In genomic region chr1:189149547-189150375, GRCh38 we compare ENCODE assay signal across 11 cellular contexts.
DNase-seq lines count a peak whose midpoint lies in the region; ATAC-seq, FAIRE-seq and TF ChIP-seq lines count a peak whose summit lies in the region.
"Had no signal": no experiment of that assay in that cellular context is flagged by ENCODE, and none has a peak within 500 bp of the region (broad histone marks: within the 10 kb centered on the region; RNA-seq: fewer than 3 reads in every experiment).

No MANE protein-coding gene starts in this region.

- no peak overlapping the region for H2BK5ac ChIP-seq in H1 (ENCODE audit: low read depth, low read length)

- no peaks in the 10 kb centered on the region for H3K79me2 ChIP-seq in H1 (ENCODE audit: control insufficient read depth in 1 of 2, insufficient read depth in 2 of 2, low read length in 2 of 2)

- H3K9me3 ChIP-seq in H1 (ENCODE audit: insufficient read depth in 2 of 2, low read depth in 1 of 2, low read length in 1 of 2) = no peaks in the 10 kb centered on the region
- H3K9me3 ChIP-seq in lower lobe of right lung = no peaks in the 10 kb centered on the region
- H3K9me3 ChIP-seq in BE2C = no peaks in the 10 kb centered on the region
- H3K9me3 ChIP-seq: uterus had no signal

- no peak overlapping the region; the same call in 1 of the 2 replicates for H4K8ac ChIP-seq in H1 (ENCODE audit: extremely low read depth, insufficient read depth, low read length)

- no peaks in the 10 kb centered on the region for H3K27me3 ChIP-seq in H1 (replicated peaks in 1 of 4; ENCODE audit: control insufficient read depth in 3 of 4, extremely low read depth in 1 of 4, insufficient read depth in 3 of 4, low read length in 3 of 4)
- H3K27me3 ChIP-seq in lower lobe of right lung (ENCODE audit: low read depth) = no peaks in the 10 kb centered on the region
- H3K27me3 ChIP-seq in BE2C = no peaks in the 10 kb centered on the region
- H3K27me3 ChIP-seq: uterus had no signal

- H3K4me2 ChIP-seq in H1 (ENCODE audit: insufficient read depth in 1 of 2, low read depth in 2 of 2, low read length in 2 of 2) = no peak overlapping the region
- H3K4me2 ChIP-seq: PC-9 had no signal

- H3K23me2 ChIP-seq in H1 (ENCODE audit: low read depth, low read length) = no peaks in the 10 kb centered on the region

- no peak overlapping the region for H2BK12ac ChIP-seq in H1 (ENCODE audit: low read depth, low read length)

- POLR2A ChIA-PET in H1 (lab: Charles Lee; ENCODE audit: partially characterized antibody) = no interaction called here

- CTCF ChIA-PET in H1 (lab: Charles Lee; ENCODE audit: partially characterized antibody) = interaction anchor here (1.2 to 1.3 kb wide), 2 partner anchors 15 to 30 kb away, joined by 3 read pairs; no protein-coding TSS in a partner anchor

- TF ChIP-seq CTCF in H1 (IDR thresholded peaks at IDR 0.05; ENCODE audit: control extremely low read depth in 1 of 3, insufficient read depth in 1 of 3, low read depth in 1 of 3, low read length in 3 of 3) (peak; percentile 56 to 67 (median 61)), lower lobe of right lung (IDR thresholded peaks at IDR 0.05) (no peak), BE2C (IDR thresholded peaks at IDR 0.05; ENCODE audit: low read depth, low read length) (no peak)

- no peak for TF ChIP-seq EP300 in H1 (IDR thresholded peaks at IDR 0.05; ENCODE audit: borderline replicate concordance in 1 of 2, low read depth in 2 of 2, low read length in 2 of 2)

- H3K23ac ChIP-seq in H1 (ENCODE audit: insufficient read length) = no peak overlapping the region

- ATAC-seq in lower lobe of right lung (peak; percentile 71 to 84), GM19397 (IDR thresholded peaks at IDR 0.05; ENCODE audit: unreplicated experiment) (no peak), GM18873 (IDR thresholded peaks at IDR 0.05; ENCODE audit: low FRiP score, unreplicated experiment) (no peak)
- ATAC-seq: activated T-cell treated with anti-CD3 and anti-CD28 coated beads, Interleukin-2, amount 50 U/mL, for 4 hours had no signal

- intact Hi-C loops in lower lobe of right lung (cut with DNase I) = no loop called here

- 81% methylated on average over 21 of the region's 21 CpGs; no CpG with 5 or more reads in 1 of the 2 experiments for WGBS in H1 (ENCODE audit: extremely low coverage in 1 of 2, insufficient coverage in 1 of 2, insufficient read length in 1 of 2, insufficient replicate concordance in 2 of 2, low coverage in 1 of 2, low lambda C conversion rate in 2 of 2, missing lambda C conversion rate in 1 of 2), 2 experiments

- no peak overlapping the region for H3K4me3 ChIP-seq in H1 (ENCODE audit: extremely low read depth in 1 of 4, insufficient read depth in 2 of 4, low read depth in 3 of 4, low read length in 4 of 4)
- no peak overlapping the region for H3K4me3 ChIP-seq in lower lobe of right lung
- H3K4me3 ChIP-seq in BE2C (ENCODE audit: low read depth, low read length) = no peak overlapping the region
- H3K4me3 ChIP-seq: PC-9, uterus had no signal

- no peaks in the 10 kb centered on the region for H4K20me1 ChIP-seq in H1 (replicated peaks in 1 of 2; ENCODE audit: control insufficient read depth in 1 of 2, insufficient read depth in 2 of 2, low read length in 2 of 2)

- no peak overlapping the region for H3K14ac ChIP-seq in H1 (ENCODE audit: insufficient read length)

- H3K36me3 ChIP-seq in H1 (ENCODE audit: control insufficient read depth in 2 of 4, insufficient read depth in 4 of 4, low read length in 3 of 4) (no peaks in the 10 kb centered on the region), lower lobe of right lung (no peaks in the 10 kb centered on the region), BE2C (no peaks in the 10 kb centered on the region)
- H3K36me3 ChIP-seq: uterus had no signal

- in situ Hi-C loops in Caki2 (cut with HindIII; ENCODE audit: low pct_unique_long_range_greater_than_20kb, low sequenced_read_pairs) = no loop called here

- TF ChIP-seq POLR2A in H1 (IDR thresholded peaks at IDR 0.05; ENCODE audit: control extremely low read depth in 1 of 2, low read depth in 2 of 2, low read length in 2 of 2) = no peak

- no peak overlapping the region for H3K56ac ChIP-seq in H1 (replicated peaks; ENCODE audit: insufficient read length, low read depth, low read length)

- H4K5ac ChIP-seq in H1 (ENCODE audit: insufficient read length, low read depth, low read length) = no peak overlapping the region

- no peak overlapping the region for H3K18ac ChIP-seq in H1 (ENCODE audit: extremely low read depth, low read length)

- no peak overlapping the region for H2BK120ac ChIP-seq in H1 (replicated peaks; ENCODE audit: low read depth, low read length)

- H3K9ac ChIP-seq in H1 (replicated peaks in 1 of 4; ENCODE audit: extremely low read depth in 1 of 4, low read depth in 3 of 4, low read length in 3 of 4) = no peak overlapping the region

- DNase-seq in Caki2 (ENCODE audit: low read depth) (peak; percentile 72), NCI-H1436 treated with DMSO at 0.1 percent for 48 hours (lab: John Stamatoyannopoulos, UW) (peak; percentile 43), H1 (ENCODE audit: low read depth in 1 of 2, low spot score in 2 of 2) (peak; percentile 56 to 60), lower lobe of right lung (no peak), NCI-H748 treated with DMSO at 0.1 percent for 48 hours (lab: John Stamatoyannopoulos, UW) (no peak), BE2C (no peak)
- DNase-seq: activated T-cell treated with anti-CD3 and anti-CD28 coated beads, Interleukin-2, amount 50 U/mL, for 4 hours; PC-9; uterus had no signal

- no peak overlapping the region for H2BK20ac ChIP-seq in H1 (ENCODE audit: low read length)

- no peaks in the 10 kb centered on the region for H3K4me1 ChIP-seq in H1 (replicated peaks in 1 of 4; ENCODE audit: control insufficient read depth in 3 of 4, insufficient read depth in 4 of 4, low read length in 3 of 4)
- H3K4me1 ChIP-seq in lower lobe of right lung = no peaks in the 10 kb centered on the region
- peaks cover 5% of the 10 kb centered on the region; the same call in 1 of the 2 replicates for H3K4me1 ChIP-seq in BE2C
- H3K4me1 ChIP-seq: uterus had no signal

- H3K4ac ChIP-seq in H1 (replicated peaks; ENCODE audit: insufficient read length, low read depth, low read length) = no peak overlapping the region

- H2BK15ac ChIP-seq in H1 (ENCODE audit: low read length) = no peak overlapping the region

- FAIRE-seq in H1 (lab: Jason Lieb, UNC) = no peak

- H3K27ac ChIP-seq in H1 (ENCODE audit: low read depth, low read length) (no peak overlapping the region), lower lobe of right lung (no peak overlapping the region)
- H3K27ac ChIP-seq: PC-9, uterus had no signal

- 0 out of 2 replicates have a peak overlapping the region, but pooled peaks have one; percentile 5 for H2AFZ ChIP-seq in H1 (ENCODE audit: low read length)

- peak; percentile 78 to 82 for TF ChIP-seq RAD21 in H1 (IDR thresholded peaks at IDR 0.05 in 1 of 2, conservative IDR thresholded peaks at IDR 0.05 in 1 of 2; ENCODE audit: low read depth in 2 of 2, low read length in 2 of 2)

- no peak overlapping the region for H2AK5ac ChIP-seq in H1 (ENCODE audit: low read depth, low read length)

- no peaks in the 10 kb centered on the region for H3K79me1 ChIP-seq in H1 (ENCODE audit: low read depth, low read length)

- H4K91ac ChIP-seq in H1 (replicated peaks; ENCODE audit: insufficient read length, low read length) = no peak overlapping the region

TF ChIP-seq in H1, 55 proteins besides CTCF, POLR2A, EP300 and RAD21:
- no peak for TF ChIP-seq TAF7 (optimal IDR thresholded peaks at IDR 0.05; ENCODE audit: borderline replicate concordance, low read depth, low read length)
- TF ChIP-seq, protein P1, sequence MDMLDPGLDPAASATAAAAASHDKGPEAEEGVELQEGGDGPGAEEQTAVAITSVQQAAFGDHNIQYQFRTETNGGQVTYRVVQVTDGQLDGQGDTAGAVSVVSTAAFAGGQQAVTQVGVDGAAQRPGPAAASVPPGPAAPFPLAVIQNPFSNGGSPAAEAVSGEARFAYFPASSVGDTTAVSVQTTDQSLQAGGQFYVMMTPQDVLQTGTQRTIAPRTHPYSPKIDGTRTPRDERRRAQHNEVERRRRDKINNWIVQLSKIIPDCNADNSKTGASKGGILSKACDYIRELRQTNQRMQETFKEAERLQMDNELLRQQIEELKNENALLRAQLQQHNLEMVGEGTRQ (IDR thresholded peaks at IDR 0.05; ENCODE audit: low read length) = no peak
- TF ChIP-seq SIRT6 (IDR thresholded peaks at IDR 0.05; ENCODE audit: low read length) = no peak
- peak; percentile 96 for TF ChIP-seq E2F6 (IDR thresholded peaks at IDR 0.05)
- TF ChIP-seq JUND (IDR thresholded peaks at IDR 0.05; ENCODE audit: low read length) = no peak
- TF ChIP-seq TBP (IDR thresholded peaks at IDR 0.05; ENCODE audit: low read depth, low read length) = 0 out of 2 replicates have a peak, but pooled peaks have one; percentile 14
- no peak for TF ChIP-seq HDAC2 (IDR thresholded peaks at IDR 0.05; ENCODE audit: borderline replicate concordance in 1 of 2, low read depth in 2 of 2, low read length in 2 of 2)
- TF ChIP-seq MAX (IDR thresholded peaks at IDR 0.05) = peak; percentile 82
- no peak for TF ChIP-seq SIN3A (conservative IDR thresholded peaks at IDR 0.05 in 1 of 2, IDR thresholded peaks at IDR 0.05 in 1 of 2; ENCODE audit: low read depth in 1 of 2, low read length in 2 of 2)
- TF ChIP-seq TAF1 (IDR thresholded peaks at IDR 0.05; ENCODE audit: low read depth, low read length) = 0 out of 2 replicates have a peak, but pooled peaks have one; percentile 36

Comparison
In these comparisons a context has a peak if more than half of its experiments do, and no peak if none do; other contexts are left out.
1. DNase-seq: peak in Caki2 (single experiment), NCI-H1436 treated with DMSO at 0.1 percent for 48 hours (single experiment) and H1 (2 of 2); none in lower lobe of right lung (single experiment), NCI-H748 treated with DMSO at 0.1 percent for 48 hours (single experiment) and BE2C (single experiment).
2. CTCF ChIP-seq: peak in H1 (3 of 3); none in lower lobe of right lung (single experiment) and BE2C (single experiment).
3. ATAC-seq: peak in lower lobe of right lung (2 of 2); none in GM19397 (single experiment) and GM18873 (single experiment).